26 cellular contexts compared by ENCODE assay signal in the genomic region with DNA sequence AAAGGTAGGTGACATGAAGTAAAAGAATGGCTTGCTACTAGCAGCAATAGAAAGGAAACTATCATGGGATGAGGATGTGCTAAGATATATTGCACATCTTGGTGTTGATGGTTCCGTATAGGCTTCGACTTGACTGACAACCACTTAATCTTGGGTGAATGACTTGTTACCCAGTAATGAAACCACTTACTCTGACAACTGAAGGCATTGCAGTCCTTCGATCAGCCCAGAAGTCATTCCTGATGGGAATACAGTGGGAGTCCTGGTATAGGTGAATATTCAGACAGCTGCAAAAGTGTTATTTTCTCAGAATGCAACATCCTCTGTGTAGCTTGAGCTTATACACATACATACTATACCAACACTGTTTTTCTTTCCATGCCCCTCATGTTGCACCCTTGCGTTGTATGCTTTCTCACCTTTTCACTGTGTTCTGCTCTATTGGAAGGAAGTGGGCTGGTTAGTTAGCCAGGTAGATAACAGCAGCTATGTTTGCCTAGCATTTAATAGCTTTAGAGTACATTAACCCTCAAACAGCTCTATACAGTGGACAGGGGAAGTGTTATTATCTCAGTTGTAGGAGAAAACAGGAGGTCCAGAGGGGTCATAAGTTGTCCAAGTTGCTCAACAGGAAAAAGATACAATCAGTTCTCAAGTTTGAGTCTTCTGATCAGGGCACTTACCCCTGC.
"Had no signal": no experiment of that assay in that cellular context is flagged by ENCODE, and none has a peak within 500 bp of the region (broad histone marks: within the 10 kb centered on the region; RNA-seq: fewer than 3 reads in every experiment).

No MANE protein-coding gene starts in this region.

- H3K4me3 ChIP-seq: ascending aorta, breast epithelium, coronary artery, dorsolateral prefrontal cortex had no signal

- H3K27ac ChIP-seq: ascending aorta, breast epithelium, coronary artery, dorsolateral prefrontal cortex had no signal

- ATAC-seq: activated naive CD4-positive, alpha-beta T cell treated with anti-CD3 and anti-CD28 coated beads, Interleukin-2, amount 50 U/mL, for 72 hours; activated T-cell treated with anti-CD3 and anti-CD28 coated beads, Interleukin-2, amount 50 U/mL, for 72 hours; esophagus mucosa; T-helper 17 cell; WTC11 had no signal

- DNase-seq: activated CD4-positive, alpha-beta memory T cell treated with anti-CD3 and anti-CD28 coated beads, Interleukin-2, amount 10 ng/mL, durations not matched to agents 7 days and 5 days; activated CD4-positive, alpha-beta T cell treated with anti-CD3 and anti-CD28 coated beads for 1 hour; activated CD4-positive, alpha-beta T cell treated with anti-CD3 and anti-CD28 coated beads for 4 hours; activated CD4-positive, alpha-beta T cell treated with anti-CD3 and anti-CD28 coated beads, Interleukin-2, amount 10 ng/mL, durations not matched to agents 7 days and 5 days; activated CD4-positive, alpha-beta T cell treated with anti-CD3 and anti-CD28 coated beads, Interleukin-2, amount 50 U/mL, for 4 hours; activated CD8-positive, alpha-beta memory T cell treated with anti-CD3 and anti-CD28 coated beads, Interleukin-2, amount 50 U/mL, for 48 hours; activated gamma-delta T cell; activated naive CD4-positive, alpha-beta T cell; activated naive CD4-positive, alpha-beta T cell treated with anti-CD3 and anti-CD28 coated beads, Interleukin-2, amount 10 ng/mL, durations not matched to agents 7 days and 5 days; activated naive CD8-positive, alpha-beta T cell treated with anti-CD3 and anti-CD28 coated beads, Interleukin-2, amount 10 ng/mL, durations not matched to agents 7 days and 5 days; activated T-cell treated with anti-CD3 and anti-CD28 coated beads for 4 hours; activated T-cell treated with anti-CD3 and anti-CD28 coated beads, Interleukin-2, amount 50 U/mL, for 24 hours; activated T-cell treated with anti-CD3 and anti-CD28 coated beads, Interleukin-2, amount 50 U/mL, for 72 hours; dorsolateral prefrontal cortex; effector memory CD4-positive, alpha-beta T cell; endodermal cell; foreskin fibroblast; T-helper 1 cell; T-helper 17 cell; T1000 had no signal

- H3K4me1 ChIP-seq: ascending aorta, breast epithelium had no signal

- H3K9me3 ChIP-seq: ascending aorta, breast epithelium had no signal

- H3K27me3 ChIP-seq: ascending aorta, breast epithelium had no signal

- H3K36me3 ChIP-seq: ascending aorta, breast epithelium had no signal
